Comparison of ENCODE assay signal across 21 cellular contexts in genomic region chr17:10757067-10757466, GRCh38. TPM values are rescaled to one million over a fixed set of nuclear protein-coding genes. Genes with fewer than 3 reads are reported as not detected.
DNase-seq lines count a peak whose midpoint lies in the region; ATAC-seq, FAIRE-seq and TF ChIP-seq lines count a peak whose summit lies in the region.
"Had no signal": no experiment of that assay in that cellular context is flagged by ENCODE, and none has a peak within 500 bp of the region (broad histone marks: within the 10 kb centered on the region; RNA-seq: fewer than 3 reads in every experiment).

No MANE protein-coding gene starts in this region.

- no peaks in the 10 kb centered on the region for H3K36me3 Mint-ChIP-seq in activated CD8-positive, alpha-beta T cell treated with anti-CD3 and anti-CD28 coated beads for 36 hours (ENCODE audit: low read depth)

- no peak overlapping the region for H3K4me3 Mint-ChIP-seq in activated CD8-positive, alpha-beta T cell treated with anti-CD3 and anti-CD28 coated beads for 36 hours
- H3K4me3 Mint-ChIP-seq: GM23338 had no signal

- TF ChIP-seq CTCF in A549 (IDR thresholded peaks at IDR 0.05) (no peak), hepatocyte (IDR thresholded peaks at IDR 0.05; ENCODE audit: poor library complexity) (no peak)
- no peak for TF ChIP-seq CTCF in activated CD8-positive, alpha-beta T cell treated with anti-CD3 and anti-CD28 coated beads for 36 hours (IDR thresholded peaks at IDR 0.05)

- H3K27me3 ChIP-seq in hepatocyte (no peaks in the 10 kb centered on the region), mucosa of stomach (ENCODE audit: control insufficient read depth, insufficient read depth, low read length) (no peaks in the 10 kb centered on the region)

- no peaks in the 10 kb centered on the region for H3K9me3 Mint-ChIP-seq in activated CD8-positive, alpha-beta T cell treated with anti-CD3 and anti-CD28 coated beads for 36 hours
- H3K9me3 Mint-ChIP-seq: GM23338 had no signal

- POLR2A ChIA-PET in A549 (lab: Yijun Ruan, JAX) = no interaction called here
- POLR2A ChIA-PET in activated CD8-positive, alpha-beta T cell treated with anti-CD3 and anti-CD28 coated beads for 36 hours (lab: Charles Lee) = no interaction called here

- H3K9ac ChIP-seq in mucosa of stomach (ENCODE audit: low read length) = peak overlapping the region; percentile 14

- DNase-seq in A549 (ENCODE audit: low read depth in 1 of 2, low spot score in 1 of 2) (peak in 1 of 2 experiments; percentile 39), ELF-1 (ENCODE audit: low read depth, low spot score) (peak; percentile 39), hepatocyte (ENCODE audit: low spot score) (peak; percentile 66)
- no peak for DNase-seq in activated CD4-positive, alpha-beta T cell treated with anti-CD3 and anti-CD28 coated beads, Interleukin-2, amount 50 U/mL, for 48 hours
- no peak for DNase-seq in stimulated activated naive CD4-positive, alpha-beta T cell (lab: John Stamatoyannopoulos, UW)
- DNase-seq in activated CD8-positive, alpha-beta T cell treated with anti-CD3 and anti-CD28 coated beads for 36 hours = no peak
- DNase-seq: COR-L47; GDM1; NCI-H1694 treated with DMSO at 0.1 percent for 48 hours; NCI-H748 treated with DMSO at 0.1 percent for 48 hours; NK-92 treated with Interleukin-12 subunit alpha and Interleukin-12 subunit beta, amount 100 ng/mL, for 24 hours; SHP77 treated with DMSO at 0.1 percent for 48 hours had no signal

- intact Hi-C loops in activated CD8-positive, alpha-beta T cell treated with anti-CD3 and anti-CD28 coated beads for 36 hours (cut with micrococcal nuclease) = no loop called here

- H2AFZ ChIP-seq in hepatocyte = no peak overlapping the region
- H2AFZ ChIP-seq: GM23338 had no signal

- H3K9me3 ChIP-seq in A549 = no peaks in the 10 kb centered on the region
- H3K9me3 ChIP-seq in hepatocyte (ENCODE audit: low read depth) = no peaks in the 10 kb centered on the region
- H3K9me3 ChIP-seq in mucosa of stomach (ENCODE audit: control insufficient read depth, low read length) = no peaks in the 10 kb centered on the region

- ATAC-seq in A549 (peak in 1 of 2 experiments; percentile 45; a peak in 3 of 6 replicates), GM18511 (IDR thresholded peaks at IDR 0.05; ENCODE audit: unreplicated experiment) (no peak)
- no peak for ATAC-seq in activated CD8-positive, alpha-beta T cell treated with anti-CD3 and anti-CD28 coated beads for 36 hours
- ATAC-seq: GM23338, HCT116, K562 had no signal

- H3K4me1 ChIP-seq in A549 = no peaks in the 10 kb centered on the region
- H3K4me1 ChIP-seq in hepatocyte (ENCODE audit: insufficient read depth) = peaks cover 38% of the 10 kb centered on the region
- peaks cover 61% of the 10 kb centered on the region for H3K4me1 ChIP-seq in mucosa of stomach (ENCODE audit: control insufficient read depth, insufficient read depth, low read length)

- no peaks in the 10 kb centered on the region for H3K9me2 ChIP-seq in hepatocyte (replicated peaks; ENCODE audit: insufficient read depth)

- TF ChIP-seq POLR2A in A549 (IDR thresholded peaks at IDR 0.05; ENCODE audit: low read length) = no peak

- H3K4me3 ChIP-seq in A549 (no peak overlapping the region), hepatocyte (no peak overlapping the region), mucosa of stomach (ENCODE audit: low read length) (no peak overlapping the region)
- H3K4me3 ChIP-seq: K562 had no signal

- CTCF ChIA-PET in A549 (lab: Yijun Ruan, JAX) = interaction anchor here (1.2 to 2.6 kb wide), 3 partner anchors 16 to 57 kb away, joined by 3 to 12 read pairs (median 7); no protein-coding TSS in a partner anchor
- CTCF ChIA-PET in activated CD8-positive, alpha-beta T cell treated with anti-CD3 and anti-CD28 coated beads for 36 hours (lab: Charles Lee) = no interaction called here

- no peak overlapping the region for H3K27ac Mint-ChIP-seq in activated CD8-positive, alpha-beta T cell treated with anti-CD3 and anti-CD28 coated beads for 36 hours
- H3K27ac Mint-ChIP-seq: GM23338 had no signal

- H3K4me2 ChIP-seq in A549 = peak overlapping the region; percentile 20; the same call in 2 of the 3 replicates
- H3K4me2 ChIP-seq in hepatocyte = peak overlapping the region; percentile 36

- 7% methylated on average over 6 of the region's 6 CpGs for WGBS in A549 (ENCODE audit: missing lambda C conversion rate)
- WGBS in hepatocyte (ENCODE audit: low lambda C conversion rate, missing lambda C conversion rate) = 42% methylated on average over 6 of the region's 6 CpGs

- TF ChIP-seq EP300 in A549 (IDR thresholded peaks at IDR 0.05) = no peak

- no peaks in the 10 kb centered on the region for H4K20me1 ChIP-seq in hepatocyte (ENCODE audit: insufficient read depth, poor library complexity, severe bottlenecking)

- H3K27me3 Mint-ChIP-seq in activated CD8-positive, alpha-beta T cell treated with anti-CD3 and anti-CD28 coated beads for 36 hours = no peaks in the 10 kb centered on the region

- TF ChIP-seq RAD21 in A549 (conservative IDR thresholded peaks at IDR 0.05 in 1 of 2, IDR thresholded peaks at IDR 0.05 in 1 of 2) = no peak

- H3K79me2 ChIP-seq in hepatocyte = no peaks in the 10 kb centered on the region

- H3K27ac ChIP-seq in A549 (no peak overlapping the region), hepatocyte (peak overlapping the region; percentile 94)

- FAIRE-seq in A549 (lab: Jason Lieb, UNC) = no peak
- FAIRE-seq: K562 had no signal

- no peaks in the 10 kb centered on the region for H3K4me1 Mint-ChIP-seq in activated CD8-positive, alpha-beta T cell treated with anti-CD3 and anti-CD28 coated beads for 36 hours (ENCODE audit: low read depth)

- H3K36me3 ChIP-seq in hepatocyte (replicated peaks; ENCODE audit: insufficient read depth, low read depth) (no peaks in the 10 kb centered on the region), mucosa of stomach (ENCODE audit: control insufficient read depth, insufficient read depth, low read length) (no peaks in the 10 kb centered on the region)

TF ChIP-seq in A549, 52 proteins besides CTCF, POLR2A, EP300 and RAD21 (continues in another document):
- no peak for TF ChIP-seq RNF2 (IDR thresholded peaks at IDR 0.05; ENCODE audit: borderline replicate concordance, low read depth)
- TF ChIP-seq CBX8 (IDR thresholded peaks at IDR 0.05) = no peak
- no peak for TF ChIP-seq POLR2AphosphoS2 (conservative IDR thresholded peaks at IDR 0.05; ENCODE audit: low read length)
- TF ChIP-seq NR3C1 (IDR thresholded peaks at IDR 0.05) = no peak
- TF ChIP-seq FOSL2 (IDR thresholded peaks at IDR 0.05) = no peak
- TF ChIP-seq FOSL2 (CRISPR knock-in tag; IDR thresholded peaks at IDR 0.05) = no peak
- no peak for TF ChIP-seq KDM1A (IDR thresholded peaks at IDR 0.05; ENCODE audit: low read depth)
- TF ChIP-seq MAZ (IDR thresholded peaks at IDR 0.05; ENCODE audit: borderline replicate concordance, low read depth, low read length) = no peak
- no peak for TF ChIP-seq CBX2 (IDR thresholded peaks at IDR 0.05; ENCODE audit: borderline replicate concordance, low read depth)
- no peak for TF ChIP-seq KDM5A (IDR thresholded peaks at IDR 0.05)
- TF ChIP-seq CEBPB (IDR thresholded peaks at IDR 0.05) = no peak

RNA-seq across cellular contexts. Expression of gene TMEM220, which starts 27.2 kb away (rescaled TPM):
- 6.0 and 6.3 TPM in 2 replicates for polyA plus RNA-seq in A549 (2011; rRNA removed)
- 1.9 and 2.0 TPM in 2 replicates for polyA plus RNA-seq in A549 (2012; cell fraction: cytosol; rRNA removed)
- polyA plus RNA-seq in A549 (2012; cell fraction: nucleus; rRNA removed) = 0.82 and 0.92 TPM in 2 replicates
- polyA plus RNA-seq in A549 (2017; fragmentation: RNase III; extraction: RNeasy Plus Mini Kit Qiagen cat#74134 plus additional on column Dnase treatment) = 3.8 to 4.4 TPM (median 3.9 TPM) in 3 replicates
- 2.0 and 4.3 TPM in 2 replicates for polyA minus RNA-seq in A549 (2011; rRNA and poly(A)+ RNA removed)
- total RNA-seq in hepatocyte = 10.5 and 11.6 TPM in 2 replicates
- polyA plus RNA-seq in hepatocyte = 30.0 and 32.4 TPM in 2 replicates
- total RNA-seq in activated CD8-positive, alpha-beta T cell treated with anti-CD3 and anti-CD28 coated beads for 36 hours = 1 to 10 TPM in 1 of 2 experiments, under 1 TPM in 1; 0.63 to 1.4 TPM
- total RNA-seq: K562, OCI-LY7 had no signal
- polyA plus RNA-seq: K562 had no signal

RNA-seq across cellular contexts. Expression of gene TMEM238L, which starts 46.8 kb away (rescaled TPM):
- polyA plus RNA-seq in A549 (2011; rRNA removed) = not detected in 2 replicates
- polyA plus RNA-seq in A549 (2012; cell fraction: cytosol; rRNA removed) = not detected in 2 replicates
- not detected in 2 replicates for polyA plus RNA-seq in A549 (2012; cell fraction: nucleus; rRNA removed)
- not detected in 3 replicates for polyA plus RNA-seq in A549 (2017; fragmentation: RNase III; extraction: RNeasy Plus Mini Kit Qiagen cat#74134 plus additional on column Dnase treatment)
- not detected in 2 replicates for polyA minus RNA-seq in A549 (2011; rRNA and poly(A)+ RNA removed)
- total RNA-seq in hepatocyte = 1.0 and 1.3 TPM in 2 replicates
- 1.0 and 1.5 TPM in 2 replicates for polyA plus RNA-seq in hepatocyte
- total RNA-seq in activated CD8-positive, alpha-beta T cell treated with anti-CD3 and anti-CD28 coated beads for 36 hours = not detected
- total RNA-seq: GM23338, K562, NCI-H460, OCI-LY7, RPMI7951 had no signal
- polyA plus RNA-seq: AG04450, GM23338, K562 had no signal

RNA-seq across cellular contexts. Expression of gene ADPRM, which starts 59.7 kb away (rescaled TPM):
- polyA plus RNA-seq in A549 (2011; rRNA removed) (24.3 and 25.2 TPM in 2 replicates), A549 (2017; fragmentation: RNase III; extraction: RNeasy Plus Mini Kit Qiagen cat#74134 plus additional on column Dnase treatment) (7.7 to 8.3 TPM (median 8.3 TPM) in 3 replicates), hepatocyte (5.8 and 7.7 TPM in 2 replicates)
- polyA plus RNA-seq in A549 (2012; cell fraction: cytosol; rRNA removed) = 6.0 TPM in 2 replicates
- 1.6 and 2.7 TPM in 2 replicates for polyA plus RNA-seq in A549 (2012; cell fraction: nucleus; rRNA removed)
- polyA minus RNA-seq in A549 (2011; rRNA and poly(A)+ RNA removed) = 9.4 and 10.4 TPM in 2 replicates
- total RNA-seq in hepatocyte = 12.5 and 17.8 TPM in 2 replicates
- total RNA-seq in activated CD8-positive, alpha-beta T cell treated with anti-CD3 and anti-CD28 coated beads for 36 hours = 10 to 100 TPM; 13.0 to 13.6 TPM

RNA-seq across cellular contexts. Expression of gene SCO1, which starts 59.7 kb away (rescaled TPM):
- polyA plus RNA-seq in A549 (2011; rRNA removed) (43.1 and 55.8 TPM in 2 replicates), A549 (2017; fragmentation: RNase III; extraction: RNeasy Plus Mini Kit Qiagen cat#74134 plus additional on column Dnase treatment) (52.2 to 58.1 TPM (median 53.6 TPM) in 3 replicates), hepatocyte (34.0 and 43.4 TPM in 2 replicates)
- polyA plus RNA-seq in A549 (2012; cell fraction: cytosol; rRNA removed) = 33.8 and 37.5 TPM in 2 replicates
- 36.7 and 40.4 TPM in 2 replicates for polyA plus RNA-seq in A549 (2012; cell fraction: nucleus; rRNA removed)
- polyA minus RNA-seq in A549 (2011; rRNA and poly(A)+ RNA removed) = 14.7 and 16.0 TPM in 2 replicates
- total RNA-seq in hepatocyte = 37.4 and 45.8 TPM in 2 replicates
- 10 to 100 TPM; 45.3 to 45.4 TPM for total RNA-seq in activated CD8-positive, alpha-beta T cell treated with anti-CD3 and anti-CD28 coated beads for 36 hours

Comparison
In these comparisons a context has a peak if more than half of its experiments do, and no peak if none do; other contexts are left out.
1. DNase-seq: peak in ELF-1 (single experiment) and hepatocyte (single experiment); none in activated CD4-positive, alpha-beta T cell treated with anti-CD3 and anti-CD28 coated beads, Interleukin-2, amount 50 U/mL, for 48 hours (0 of 2), stimulated activated naive CD4-positive, alpha-beta T cell (0 of 6) and activated CD8-positive, alpha-beta T cell treated with anti-CD3 and anti-CD28 coated beads for 36 hours (single experiment).